ENCODE assay signal across 14 cellular contexts in the genomic region with DNA sequence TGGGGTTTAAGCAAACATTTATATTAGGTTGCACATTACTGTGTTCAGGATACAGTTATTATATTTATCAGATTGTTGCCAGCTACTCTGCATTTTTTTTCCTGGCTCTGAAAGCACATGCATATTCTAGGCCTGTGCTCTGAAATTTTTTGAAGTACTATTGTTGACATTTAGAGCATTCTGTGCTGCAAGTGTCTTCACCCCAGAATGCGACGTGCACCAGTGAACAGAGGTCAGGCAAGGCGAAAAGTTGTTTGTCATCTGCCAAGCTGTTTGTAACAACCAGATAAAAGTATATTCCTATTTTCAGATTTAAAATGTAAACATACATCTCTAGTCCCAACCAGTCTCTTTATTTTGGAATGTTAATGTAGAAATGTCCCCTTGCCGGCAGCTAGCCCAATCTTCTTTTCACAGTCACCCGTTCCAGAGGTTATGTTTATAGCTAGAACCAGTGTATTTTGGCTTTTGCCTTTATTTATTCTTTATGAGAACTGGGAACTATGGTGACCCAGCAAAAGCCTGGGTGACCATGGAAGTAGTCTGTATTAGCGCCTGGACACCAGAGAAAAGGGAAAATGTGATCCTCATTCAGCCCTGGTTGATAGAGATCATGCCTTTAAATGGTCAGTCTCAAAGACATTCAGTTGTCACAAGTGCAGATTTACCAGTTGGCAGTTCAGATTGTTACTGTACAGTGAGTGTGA.
DNase-seq lines count a peak whose midpoint lies in the region; ATAC-seq and TF ChIP-seq lines count a peak whose summit lies in the region.
"Had no signal": no experiment of that assay in that cellular context is flagged by ENCODE, and none has a peak within 500 bp of the region (broad histone marks: within the 10 kb centered on the region; RNA-seq: fewer than 3 reads in every experiment).

No MANE protein-coding gene starts in this region.

- H3K27ac ChIP-seq in VCaP = peak overlapping the region; percentile 38
- H3K27ac ChIP-seq in gastroesophageal sphincter = peak overlapping the region; percentile 8 to 64 (median 25)
- H3K27ac ChIP-seq in thyroid gland = no peak overlapping the region
- H3K27ac ChIP-seq in uterus = no peak overlapping the region
- H3K27ac ChIP-seq: A549, PC-9 had no signal

- DNase-seq in Right ventricle myocardium inferior (ENCODE audit: missing footprints) (no peak), left cardiac atrium (no peak), thyroid gland (peak; percentile 8 to 26), uterus (no peak)
- DNase-seq: Caco-2, NCI-H1694, NCI-H446 treated with DMSO at 0.1 percent for 48 hours, NCI-H748 treated with DMSO at 0.1 percent for 48 hours, PC-9 had no signal

- ATAC-seq in Right ventricle myocardium inferior (peak; percentile 37), left cardiac atrium (no peak), gastroesophageal sphincter (no peak), GM19324 (IDR thresholded peaks at IDR 0.05; ENCODE audit: low FRiP score, unreplicated experiment) (no peak)
- ATAC-seq: A549, GM12878 had no signal

- intact Hi-C loops in Right ventricle myocardium inferior (cut with DNase I) (no loop called here), left cardiac atrium (cut with DNase I) (no loop called here), thyroid gland (cut with DNase I) (no loop called here), uterus (cut with DNase I; ENCODE audit: low total_unique reads) (no loop called here)

- TF ChIP-seq CTCF in VCaP (conservative IDR thresholded peaks at IDR 0.05) (no peak), gastroesophageal sphincter (IDR thresholded peaks at IDR 0.05) (no peak), thyroid gland (IDR thresholded peaks at IDR 0.05) (no peak), uterus (IDR thresholded peaks at IDR 0.05) (no peak)

- TF ChIP-seq EP300 in gastroesophageal sphincter (IDR thresholded peaks at IDR 0.05) = no peak

- H3K36me3 ChIP-seq in gastroesophageal sphincter = no peaks in the 10 kb centered on the region
- no peaks in the 10 kb centered on the region for H3K36me3 ChIP-seq in thyroid gland
- no peaks in the 10 kb centered on the region for H3K36me3 ChIP-seq in uterus

- peaks cover 0 to 57% (median 3%) of the 10 kb centered on the region in 3 donors for H3K4me1 ChIP-seq in gastroesophageal sphincter
- peaks cover 4 to 6% of the 10 kb centered on the region in 2 donors for H3K4me1 ChIP-seq in thyroid gland
- H3K4me1 ChIP-seq in uterus = no peaks in the 10 kb centered on the region
- H3K4me1 ChIP-seq: Caco-2 had no signal

- H3K27me3 ChIP-seq in gastroesophageal sphincter (no peaks in the 10 kb centered on the region), thyroid gland (no peaks in the 10 kb centered on the region), uterus (no peaks in the 10 kb centered on the region)

- 35 to 36% methylated on average over 6 of the region's 6 CpGs for WGBS in gastroesophageal sphincter (ENCODE audit: low coverage in 1 of 2), 2 donors
- WGBS in thyroid gland, 2 donors = 63% methylated on average over 6 of the region's 6 CpGs

- TF ChIP-seq POLR2A in gastroesophageal sphincter (IDR thresholded peaks at IDR 0.05) = no peak
- no peak for TF ChIP-seq POLR2A in thyroid gland (IDR thresholded peaks at IDR 0.05)
- no peak for TF ChIP-seq POLR2A in uterus (IDR thresholded peaks at IDR 0.05)

- H3K9me3 ChIP-seq in gastroesophageal sphincter (no peaks in the 10 kb centered on the region), thyroid gland (no peaks in the 10 kb centered on the region), uterus (no peaks in the 10 kb centered on the region)
- H3K9me3 ChIP-seq: A549, Caco-2 had no signal

- no peak overlapping the region for H3K4me3 ChIP-seq in gastroesophageal sphincter
- no peak overlapping the region for H3K4me3 ChIP-seq in thyroid gland (replicated peaks in 1 of 3)
- no peak overlapping the region for H3K4me3 ChIP-seq in uterus
- H3K4me3 ChIP-seq: A549, GM12878, PC-9 had no signal

Comparison
In these comparisons a context has a peak if more than half of its experiments do, and no peak if none do; other contexts are left out.
1. DNase-seq: peak in thyroid gland (2 of 2); none in Right ventricle myocardium inferior (single experiment), left cardiac atrium (single experiment) and uterus (0 of 2).
2. H3K27ac ChIP-seq: peak in VCaP (single experiment) and gastroesophageal sphincter (4 of 4); none in thyroid gland (0 of 3) and uterus (0 of 2).